Comparison of ENCODE assay signal across 8 cellular contexts in the genomic region with DNA sequence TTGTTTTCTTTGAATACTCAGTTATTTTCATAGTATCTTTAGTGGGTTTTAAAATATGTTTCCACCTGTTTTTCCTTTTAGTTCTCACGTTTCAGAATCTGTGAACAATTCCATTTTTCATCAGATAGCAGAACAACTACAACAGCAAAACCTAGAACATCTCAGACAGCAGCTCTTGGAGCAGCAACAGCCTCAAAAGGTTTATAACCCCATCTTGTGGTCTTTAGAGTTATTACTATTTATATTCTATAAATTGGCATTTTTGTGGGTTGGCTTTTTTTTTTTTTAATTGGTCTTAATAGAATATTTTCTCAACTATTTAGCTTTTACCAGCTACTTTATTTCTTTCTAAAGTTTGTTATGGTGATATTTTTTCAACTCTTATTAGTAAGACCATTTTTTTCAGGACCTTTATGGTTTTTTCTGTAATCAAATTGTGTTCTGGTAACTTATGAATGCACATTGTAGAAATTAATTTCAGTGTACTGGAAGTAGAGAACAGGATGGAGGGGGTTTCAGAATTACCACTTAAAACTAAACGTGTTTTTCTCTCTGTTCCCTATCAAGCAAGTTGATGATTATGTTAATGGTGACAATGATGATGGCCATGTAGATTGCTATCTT.
DNase-seq lines count a peak whose midpoint lies in the region; ATAC-seq and TF ChIP-seq lines count a peak whose summit lies in the region.

No MANE protein-coding gene starts in this region.

- no peak for TF ChIP-seq EP300 in upper lobe of left lung (IDR thresholded peaks at IDR 0.05)

- peaks cover 16 to 79% (median 29%) of the 10 kb centered on the region in 4 donors for H3K36me3 ChIP-seq in upper lobe of left lung
- H3K36me3 ChIP-seq in WERI-Rb-1, result peaks cover 64% of the 10 kb centered on the region

- H3K27ac ChIP-seq in upper lobe of left lung (no peak overlapping the region), WERI-Rb-1 (no peak overlapping the region)

- TF ChIP-seq CTCF in WI38 (IDR thresholded peaks at IDR 0.05; ENCODE audit: low read depth, low read length) (0 out of 2 replicates have a peak, but pooled peaks have one; percentile 29), upper lobe of left lung (IDR thresholded peaks at IDR 0.05) (peak in 4 of 6 experiments; percentile 14 to 32 (median 22)), WERI-Rb-1 (IDR thresholded peaks at IDR 0.05; ENCODE audit: low read depth, low read length) (no peak)

- WGBS in upper lobe of left lung, 2 donors, result 27 to 47% methylated on average over 2 of the region's 2 CpGs

- no peak for TF ChIP-seq POLR2A in upper lobe of left lung (IDR thresholded peaks at IDR 0.05)

- DNase-seq in NCI-H510A treated with DMSO at 0.1 percent for 48 hours (lab: John Stamatoyannopoulos, UW) (peak; percentile 3), NCI-H510A (lab: John Stamatoyannopoulos, UW) (no peak), LHCN-M2 (ENCODE audit: low read depth) (peak; percentile 72), iPS-NIHi11 (ENCODE audit: low spot score) (peak; percentile 26), upper lobe of left lung (no peak), WERI-Rb-1 (no peak)
- no peak for DNase-seq in activated T-cell treated with anti-CD3 and anti-CD28 coated beads, Interleukin-2, amount 50 U/mL, for 1 hour

- H3K27me3 ChIP-seq in upper lobe of left lung (no peaks in the 10 kb centered on the region), WERI-Rb-1 (ENCODE audit: insufficient read depth, low read depth, severe bottlenecking) (no peaks in the 10 kb centered on the region)

- no peak overlapping the region for H3K4me3 ChIP-seq in WI38 (ENCODE audit: low read depth, low read length)
- no peak overlapping the region for H3K4me3 ChIP-seq in upper lobe of left lung
- no peak overlapping the region for H3K4me3 ChIP-seq in WERI-Rb-1 (ENCODE audit: low read depth, low read length)

- H3K4me1 ChIP-seq in upper lobe of left lung, result no peaks in the 10 kb centered on the region

- no peaks in the 10 kb centered on the region for H3K9me3 ChIP-seq in upper lobe of left lung
- H3K9me3 ChIP-seq in WERI-Rb-1 (ENCODE audit: severe bottlenecking), result no peaks in the 10 kb centered on the region

- peak in 1 of 2 donors; percentile 68 for ATAC-seq in upper lobe of left lung (ENCODE audit: low FRiP score in 2 of 2)

Comparison
In these comparisons a context has a peak if more than half of its experiments do, and no peak if none do; other contexts are left out.
1. DNase-seq: peak in NCI-H510A treated with DMSO at 0.1 percent for 48 hours (single experiment), LHCN-M2 (single experiment) and iPS-NIHi11 (single experiment); none in NCI-H510A (single experiment), upper lobe of left lung (0 of 2), activated T-cell treated with anti-CD3 and anti-CD28 coated beads, Interleukin-2, amount 50 U/mL, for 1 hour (single experiment) and WERI-Rb-1 (single experiment).